12 cellular contexts compared by ENCODE assay signal in the genomic region with DNA sequence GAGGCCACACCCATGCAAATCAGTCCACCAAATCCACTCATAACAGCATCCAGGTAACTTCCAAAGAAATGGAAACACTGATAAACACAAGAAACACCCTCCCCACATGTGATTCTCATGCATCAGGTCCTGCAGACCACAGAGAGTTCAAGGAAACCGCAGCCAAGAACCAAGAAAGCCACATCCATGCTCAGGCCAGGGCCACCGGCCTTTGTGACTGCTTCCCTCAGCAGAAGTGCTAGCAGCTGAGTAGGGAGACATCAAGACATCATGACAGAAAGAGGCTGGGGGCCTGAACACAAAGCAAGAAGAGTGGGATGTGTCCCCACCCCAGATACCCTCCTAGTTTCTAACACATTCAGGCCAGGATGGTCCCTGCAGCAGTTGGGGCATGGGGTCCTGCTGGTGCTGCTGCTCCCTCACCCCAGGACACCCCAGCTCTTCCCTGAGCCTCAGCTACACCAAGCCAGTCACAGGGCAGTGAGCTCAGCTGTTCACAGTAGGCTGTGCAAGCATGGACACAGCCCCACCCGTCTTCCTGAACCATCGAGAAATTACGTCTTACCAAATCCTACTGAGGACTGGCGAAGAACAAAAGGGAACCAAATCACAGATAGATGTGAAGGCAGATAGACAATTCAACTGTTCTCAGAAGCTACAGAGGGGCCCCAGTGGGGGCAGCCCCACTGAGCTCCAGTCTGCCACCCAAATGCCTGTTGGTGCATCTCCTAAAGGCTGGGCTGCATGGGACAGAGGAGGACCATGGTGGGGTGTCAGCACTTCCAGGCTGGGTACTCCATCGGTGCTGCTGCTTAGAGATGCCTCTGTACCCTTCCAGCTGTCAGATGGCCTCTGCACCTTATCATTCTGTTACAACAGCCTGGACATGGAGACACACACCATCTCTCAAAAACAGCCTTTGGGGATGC.
DNase-seq lines count a peak whose midpoint lies in the region; ATAC-seq, FAIRE-seq and TF ChIP-seq lines count a peak whose summit lies in the region.
"Had no signal": no experiment of that assay in that cellular context is flagged by ENCODE, and none has a peak within 500 bp of the region (broad histone marks: within the 10 kb centered on the region; RNA-seq: fewer than 3 reads in every experiment).

No MANE protein-coding gene starts in this region.

- H3K36me3 ChIP-seq in bronchial epithelial cell (ENCODE audit: control insufficient read depth, insufficient read depth, low read length) (no peaks in the 10 kb centered on the region), vagina (no peaks in the 10 kb centered on the region), small intestine (ENCODE audit: control insufficient read depth in 2 of 2, insufficient read depth in 2 of 2, low read length in 2 of 2) (no peaks in the 10 kb centered on the region)
- H3K36me3 ChIP-seq: prostate gland had no signal

- peak; percentile 84 for ATAC-seq in HG03139 (IDR thresholded peaks at IDR 0.05; ENCODE audit: unreplicated experiment)

- no peak for TF ChIP-seq POLR2A in vagina (IDR thresholded peaks at IDR 0.05)

- peaks cover 40% of the 10 kb centered on the region for H3K4me1 Mint-ChIP-seq in activated naive CD4-positive, alpha-beta T cell treated with anti-CD3 and anti-CD28 coated beads for 36 hours (ENCODE audit: low read depth)

- H3K4me3 ChIP-seq in bronchial epithelial cell (ENCODE audit: low read depth, low read length) (no peak overlapping the region), vagina (no peak overlapping the region), small intestine (ENCODE audit: low read depth in 1 of 2, low read length in 2 of 2) (no peak overlapping the region)
- H3K4me3 ChIP-seq: prostate gland had no signal

- no peak for TF ChIP-seq CTCF in bronchial epithelial cell (IDR thresholded peaks at IDR 0.05; ENCODE audit: insufficient read depth, low read length, severe bottlenecking)
- TF ChIP-seq CTCF in vagina (IDR thresholded peaks at IDR 0.05), result no peak

- no peaks in the 10 kb centered on the region for H3K27me3 Mint-ChIP-seq in activated naive CD4-positive, alpha-beta T cell treated with anti-CD3 and anti-CD28 coated beads for 36 hours (ENCODE audit: low read depth)

- H3K27ac Mint-ChIP-seq in activated naive CD4-positive, alpha-beta T cell treated with anti-CD3 and anti-CD28 coated beads for 36 hours, result no peak overlapping the region

- H3K36me3 Mint-ChIP-seq in activated naive CD4-positive, alpha-beta T cell treated with anti-CD3 and anti-CD28 coated beads for 36 hours (ENCODE audit: low read depth), result peaks cover 24% of the 10 kb centered on the region

- H3K27ac ChIP-seq in vagina (no peak overlapping the region), small intestine (ENCODE audit: low read depth in 1 of 2, low read length in 1 of 2) (no peak overlapping the region)
- H3K27ac ChIP-seq: prostate gland had no signal

- peaks cover 2% of the 10 kb centered on the region for H3K9me3 Mint-ChIP-seq in activated naive CD4-positive, alpha-beta T cell treated with anti-CD3 and anti-CD28 coated beads for 36 hours

- H3K4me1 ChIP-seq in vagina, result peaks cover 7% of the 10 kb centered on the region
- H3K4me1 ChIP-seq in small intestine (ENCODE audit: control insufficient read depth in 2 of 2, insufficient read depth in 1 of 2, low read depth in 1 of 2, low read length in 1 of 2), result no peaks in the 10 kb centered on the region

- H3K27me3 ChIP-seq in bronchial epithelial cell (ENCODE audit: control insufficient read depth, insufficient read depth, low read length) (no peaks in the 10 kb centered on the region), vagina (no peaks in the 10 kb centered on the region), small intestine (ENCODE audit: control insufficient read depth in 2 of 2, insufficient read depth in 2 of 2, low read length in 2 of 2) (no peaks in the 10 kb centered on the region)

- DNase-seq in activated naive CD4-positive, alpha-beta T cell treated with anti-CD3 and anti-CD28 coated beads for 36 hours, result peak; percentile 56
- no peak for DNase-seq in activated naive CD4-positive, alpha-beta T cell (lab: John Stamatoyannopoulos, UW)
- DNase-seq in bronchial epithelial cell (ENCODE audit: low read depth), result no peak
- peak; percentile 80 to 84 for DNase-seq in vagina (ENCODE audit: extremely low spot score in 2 of 2)
- DNase-seq in small intestine, result no peak
- DNase-seq in amygdala (lab: John Stamatoyannopoulos, UW), result no peak
- no peak for DNase-seq in NCI-H1092 (lab: John Stamatoyannopoulos, UW)
- DNase-seq: islet precursor cell, NCI-H1930 had no signal

- peak; percentile 66 for FAIRE-seq in bronchial epithelial cell (lab: Jason Lieb, UNC)
- FAIRE-seq in small intestine (lab: Jason Lieb, UNC), result no peak
- FAIRE-seq: endometrium had no signal

- intact Hi-C loops in activated naive CD4-positive, alpha-beta T cell treated with anti-CD3 and anti-CD28 coated beads for 36 hours (cut with micrococcal nuclease), result no loop called here
- intact Hi-C loops in vagina (cut with DNase I), result no loop called here

- no peak overlapping the region for H3K4me3 Mint-ChIP-seq in activated naive CD4-positive, alpha-beta T cell treated with anti-CD3 and anti-CD28 coated beads for 36 hours

- H3K9me3 ChIP-seq in vagina (no peaks in the 10 kb centered on the region), small intestine (ENCODE audit: control insufficient read depth, low read depth) (no peaks in the 10 kb centered on the region)
- H3K9me3 ChIP-seq: prostate gland had no signal

- CTCF ChIA-PET in activated naive CD4-positive, alpha-beta T cell treated with anti-CD3 and anti-CD28 coated beads for 36 hours (lab: Charles Lee), result interaction anchor here (0.6 kb wide), 1 partner anchor 97 kb away, joined by 4 read pairs; no protein-coding TSS in a partner anchor

- 77 to 89% (median 80%) methylated on average over 7 of the region's 7 CpGs for WGBS in small intestine, 3 donors

Comparison
In these comparisons a context has a peak if more than half of its experiments do, and no peak if none do; other contexts are left out.
1. DNase-seq: peak in activated naive CD4-positive, alpha-beta T cell treated with anti-CD3 and anti-CD28 coated beads for 36 hours (single experiment) and vagina (2 of 2); none in activated naive CD4-positive, alpha-beta T cell (0 of 4), bronchial epithelial cell (single experiment), small intestine (single experiment), amygdala (0 of 56) and NCI-H1092 (single experiment).